In the genomic region with DNA sequence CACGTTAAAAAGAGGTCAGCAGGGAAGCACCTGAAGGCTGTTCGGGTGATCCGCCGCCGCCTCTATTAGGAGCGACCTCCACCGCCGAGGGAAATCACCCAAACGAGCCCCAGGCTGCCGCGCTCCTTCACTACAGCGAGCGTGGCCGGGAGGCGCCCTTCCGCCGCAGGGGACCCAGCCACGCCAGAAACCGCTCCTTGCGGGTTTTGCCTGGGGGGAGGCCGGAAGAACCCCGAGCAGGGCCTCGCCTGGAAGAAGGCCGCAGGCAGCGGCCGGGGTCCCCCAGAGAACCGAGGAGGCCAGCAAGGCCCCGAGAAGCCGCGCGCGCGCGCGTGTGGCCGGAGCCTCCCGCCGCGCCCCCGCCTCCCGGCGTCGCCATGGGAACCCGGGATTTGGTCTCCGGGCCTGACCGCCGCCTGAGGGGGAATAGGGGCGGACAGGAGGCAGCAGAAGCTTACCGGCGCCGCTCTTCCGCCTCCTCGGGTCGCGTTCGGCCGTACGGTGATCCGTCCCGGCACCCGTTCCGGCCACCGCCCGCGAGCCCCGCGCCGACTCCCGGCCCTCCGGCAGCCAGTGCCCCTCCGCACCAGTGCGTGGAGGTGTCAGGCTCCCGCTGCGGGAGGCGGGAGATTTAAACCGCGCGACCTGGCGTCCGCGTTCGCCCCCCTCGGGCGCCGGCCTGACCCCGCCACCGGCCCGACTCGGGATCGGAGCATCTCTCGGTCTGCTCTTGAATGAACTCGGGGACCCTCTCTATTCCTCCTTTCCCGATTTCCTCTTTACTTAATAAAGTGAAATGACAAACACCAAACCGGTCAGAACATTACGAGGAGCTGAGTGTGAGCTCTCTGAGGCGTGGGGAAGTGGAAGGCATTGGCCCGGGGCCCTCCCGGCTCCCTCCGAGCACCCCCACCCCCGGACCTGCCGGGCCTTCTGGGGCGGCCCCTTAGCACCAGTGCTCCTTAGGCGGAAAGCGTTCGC, we compare ENCODE assay signal across 8 cellular contexts. TPM values are rescaled to one million over a fixed set of nuclear protein-coding genes. Genes with fewer than 3 reads are reported as not detected.
DNase-seq lines count a peak whose midpoint lies in the region; ATAC-seq and TF ChIP-seq lines count a peak whose summit lies in the region.

ICA1L (minus strand) TSS at position 606 of the 981 bp plus-strand sequence. CDS start 42,757 bp downstream, outside the sequence.

- peaks cover 4% of the 10 kb centered on the region; the same call in 1 of the 2 replicates for H3K4me1 ChIP-seq in HUES64 (ENCODE audit: insufficient read depth, low read length)

- under 1% methylated on average over 105 of the region's 105 CpGs for WGBS in HUES64

- no peak for TF ChIP-seq CTCF in nephron (IDR thresholded peaks at IDR 0.05; ENCODE audit: unreplicated experiment in 3 of 3)

- H3K9me3 Mint-ChIP-seq in activated T-helper 2 cell treated with anti-CD3 and anti-CD28 coated beads, Interferon-gamma antibody, Interleukin-2, Interleukin-4, amounts not matched to agents 10 μg/mL and 5 μg/mL and 100 μg/mL, durations not matched to agents 14 hours and 24 hours and 36 hours, result no peaks in the 10 kb centered on the region
- H3K9me3 Mint-ChIP-seq in nephron, result no peaks in the 10 kb centered on the region

- ATAC-seq in GM21447 (IDR thresholded peaks at IDR 0.05; ENCODE audit: unreplicated experiment), result peak; percentile 77

- peak within 1 kb of the TSS; percentile 74 for H3K27ac Mint-ChIP-seq in activated T-helper 2 cell treated with anti-CD3 and anti-CD28 coated beads, Interferon-gamma antibody, Interleukin-2, Interleukin-4, amounts not matched to agents 10 μg/mL and 5 μg/mL and 100 μg/mL, durations not matched to agents 14 hours and 24 hours and 36 hours
- peak within 1 kb of the TSS; percentile 89 to 96 (median 92) for H3K27ac Mint-ChIP-seq in nephron

- intact Hi-C loops in activated T-helper 2 cell treated with anti-CD3 and anti-CD28 coated beads, Interferon-gamma antibody, Interleukin-2, Interleukin-4, amounts not matched to agents 10 μg/mL and 5 μg/mL and 100 μg/mL, durations not matched to agents 14 hours and 24 hours and 36 hours (cut with micrococcal nuclease), result loop anchor here (1.0 to 2.0 kb wide), 2 partner anchors 39 to 237 kb away; partner anchors contain the start of genes FAM117B and WDR12

- H3K36me3 ChIP-seq in HUES64 (ENCODE audit: insufficient read depth, low read length), result no peaks in the 10 kb centered on the region

- peaks cover 11% of the 10 kb centered on the region for H3K4me1 Mint-ChIP-seq in activated T-helper 2 cell treated with anti-CD3 and anti-CD28 coated beads, Interferon-gamma antibody, Interleukin-2, Interleukin-4, amounts not matched to agents 10 μg/mL and 5 μg/mL and 100 μg/mL, durations not matched to agents 14 hours and 24 hours and 36 hours (ENCODE audit: low read depth)
- H3K4me1 Mint-ChIP-seq in nephron, result peaks cover 14% of the 10 kb centered on the region

- no peaks in the 10 kb centered on the region for H3K36me3 Mint-ChIP-seq in activated T-helper 2 cell treated with anti-CD3 and anti-CD28 coated beads, Interferon-gamma antibody, Interleukin-2, Interleukin-4, amounts not matched to agents 10 μg/mL and 5 μg/mL and 100 μg/mL, durations not matched to agents 14 hours and 24 hours and 36 hours (ENCODE audit: low read depth)
- no peaks in the 10 kb centered on the region for H3K36me3 Mint-ChIP-seq in nephron (ENCODE audit: low read depth)

- no peak within 1 kb of the TSS for H3K27ac ChIP-seq in HUES64 (ENCODE audit: low read depth, low read length)

- H3K4me3 ChIP-seq in HUES64 (ENCODE audit: low read length), result peak within 1 kb of the TSS; percentile 69

- H3K27me3 Mint-ChIP-seq in activated T-helper 2 cell treated with anti-CD3 and anti-CD28 coated beads, Interferon-gamma antibody, Interleukin-2, Interleukin-4, amounts not matched to agents 10 μg/mL and 5 μg/mL and 100 μg/mL, durations not matched to agents 14 hours and 24 hours and 36 hours (ENCODE audit: low read depth), result no peaks in the 10 kb centered on the region
- H3K27me3 Mint-ChIP-seq in nephron (ENCODE audit: low read depth), result no peaks in the 10 kb centered on the region

- H3K9me3 ChIP-seq in HUES64 (ENCODE audit: insufficient read depth, low read depth, low read length), result no peaks in the 10 kb centered on the region

- H3K27me3 ChIP-seq in HUES64 (ENCODE audit: insufficient read depth, low read length), result peaks cover 11% of the 10 kb centered on the region; the same call in 1 of the 2 replicates

- peak within 1 kb of the TSS; percentile 71 for H3K9ac ChIP-seq in HUES64 (ENCODE audit: low read depth, low read length)

- peak within 1 kb of the TSS; percentile 86 for H3K4me3 Mint-ChIP-seq in activated T-helper 2 cell treated with anti-CD3 and anti-CD28 coated beads, Interferon-gamma antibody, Interleukin-2, Interleukin-4, amounts not matched to agents 10 μg/mL and 5 μg/mL and 100 μg/mL, durations not matched to agents 14 hours and 24 hours and 36 hours (ENCODE audit: low read depth)
- peak within 1 kb of the TSS; percentile 90 to 95 (median 94) for H3K4me3 Mint-ChIP-seq in nephron

- DNase-seq in DMS53 (lab: John Stamatoyannopoulos, UW), result peak; percentile 90
- peak; percentile 73 for DNase-seq in RKO (ENCODE audit: low spot score)
- DNase-seq in activated T-helper 2 cell treated with anti-CD3 and anti-CD28 coated beads, Interferon-gamma antibody, Interleukin-2, Interleukin-4, amounts not matched to agents 10 μg/mL and 5 μg/mL and 100 μg/mL, durations not matched to agents 14 hours and 24 hours and 36 hours (ENCODE audit: low spot score), result peak; percentile 55
- peak; percentile 36 for DNase-seq in fibroblast of peridontal ligament (ENCODE audit: extremely low read depth)
- peak; percentile 40 for DNase-seq in stromal cell of bone marrow (ENCODE audit: low read depth)

RNA-seq across cellular contexts. Expression of gene ICA1L, which starts in this region (rescaled TPM):
- polyA plus RNA-seq in HUES64 (2013, experiment 1 of 2), result 1.00 TPM
- polyA plus RNA-seq in HUES64 (2013, experiment 2 of 2), result 1.7 TPM
- 6.2 and 8.0 TPM in 2 replicates for total RNA-seq in activated T-helper 2 cell treated with anti-CD3 and anti-CD28 coated beads, Interferon-gamma antibody, Interleukin-2, Interleukin-4, amounts not matched to agents 10 μg/mL and 5 μg/mL and 100 μg/mL, durations not matched to agents 14 hours and 24 hours and 36 hours

Comparison
In these comparisons a context has a peak if more than half of its experiments do, and no peak if none do; other contexts are left out.
1. DNase-seq: peak in every context shown above with its lines; median percentile 90 in DMS53; 73 in RKO; 55 in activated T-helper 2 cell treated with anti-CD3 and anti-CD28 coated beads, Interferon-gamma antibody, Interleukin-2, Interleukin-4, amounts not matched to agents 10 μg/mL and 5 μg/mL and 100 μg/mL, durations not matched to agents 14 hours and 24 hours and 36 hours; 40 in stromal cell of bone marrow; 36 in fibroblast of peridontal ligament.